ENCODE assay signal across 1 cellular context in genomic region chr2:188202777-188203176, GRCh38.
TF ChIP-seq lines count a peak whose summit lies in the region.

No MANE protein-coding gene starts in this region.

TF ChIP-seq in SK-N-SH, 30 proteins besides CTCF, POLR2A, EP300 and RAD21 (continued from another document):
- TF ChIP-seq ZBTB33 (IDR thresholded peaks at IDR 0.05; ENCODE audit: borderline replicate concordance, low read depth) (no peak), TAF1 (IDR thresholded peaks at IDR 0.05; ENCODE audit: borderline replicate concordance, low read depth, low read length) (no peak), REST (IDR thresholded peaks at IDR 0.05; ENCODE audit: low read depth, low read length) (no peak)
